29 cellular contexts compared by ENCODE assay signal in the genomic region with DNA sequence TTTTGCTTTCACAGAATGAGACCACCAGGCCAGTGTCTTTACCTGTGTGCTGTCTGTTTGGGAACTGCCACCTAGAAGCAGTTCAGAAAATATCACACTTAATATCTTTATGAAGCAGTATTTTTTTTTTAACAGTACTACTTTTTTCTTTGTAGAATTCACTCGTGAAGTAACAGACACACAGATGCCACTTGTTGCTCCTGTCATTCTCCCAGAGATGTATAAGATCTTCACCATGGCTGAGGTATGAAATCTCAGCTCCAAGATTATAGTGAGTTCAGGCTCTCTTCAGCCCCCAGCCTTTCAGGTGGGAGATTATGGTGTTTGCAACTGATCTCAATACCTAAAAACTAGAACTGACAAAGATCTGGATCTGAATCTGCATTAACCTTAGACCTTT. TPM values are rescaled to one million over a fixed set of nuclear protein-coding genes. Genes with fewer than 3 reads are reported as not detected.
"Had no signal": no experiment of that assay in that cellular context is flagged by ENCODE, and none has a peak within 500 bp of the region (broad histone marks: within the 10 kb centered on the region; RNA-seq: fewer than 3 reads in every experiment).

No MANE protein-coding gene starts in this region.

- H3K27ac Mint-ChIP-seq: memory B cell; naive thymus-derived CD4-positive, alpha-beta T cell; natural killer cell had no signal

- H2AFZ ChIP-seq: hepatocyte had no signal

- H3K9me3 ChIP-seq: esophagus squamous epithelium, gastrocnemius medialis, lower lobe of right lung had no signal

- ATAC-seq: esophagus mucosa; gastrocnemius medialis; left colon; left lobe of liver; left ventricle myocardium superior; lower lobe of right lung; naive thymus-derived CD4-positive, alpha-beta T cell; natural killer cell had no signal

- H3K4me3 ChIP-seq: coronary artery, dorsolateral prefrontal cortex, esophagus squamous epithelium, gastrocnemius medialis, hepatocyte, lower lobe of right lung had no signal

- H3K4me2 ChIP-seq: hepatocyte had no signal

- DNase-seq: dermis blood vessel endothelial cell; dorsolateral prefrontal cortex; effector CD4-positive, alpha-beta T cell; effector memory CD4-positive, alpha-beta T cell; erythroblast; esophagus squamous epithelium; foreskin fibroblast; foreskin melanocyte; gastrocnemius medialis; glutamatergic neuron; head of caudate nucleus; hypothalamus; immature natural killer cell; islet precursor cell; kidney; kidney glomerular epithelial cell; left colon; left ventricle myocardium superior; lower lobe of right lung; midbrain; naive thymus-derived CD4-positive, alpha-beta T cell; natural killer cell had no signal

- H3K4me1 ChIP-seq: esophagus squamous epithelium had no signal

- H3K27me3 Mint-ChIP-seq: memory B cell; naive thymus-derived CD4-positive, alpha-beta T cell had no signal

- H3K9me3 Mint-ChIP-seq: immature natural killer cell; memory B cell; naive thymus-derived CD4-positive, alpha-beta T cell; natural killer cell had no signal

- H3K4me3 Mint-ChIP-seq: immature natural killer cell; memory B cell; naive thymus-derived CD4-positive, alpha-beta T cell; natural killer cell had no signal

- H3K4me1 Mint-ChIP-seq: memory B cell had no signal

- FAIRE-seq: colon, kidney had no signal

- H3K27me3 ChIP-seq: dorsolateral prefrontal cortex, esophagus squamous epithelium, gastrocnemius medialis, hepatocyte had no signal

- H3K27ac ChIP-seq: coronary artery, dorsolateral prefrontal cortex, epithelial cell of prostate, esophagus squamous epithelium, gastrocnemius medialis, hepatocyte, lower lobe of right lung had no signal

RNA-seq across cellular contexts. Expression of a gene that starts 36.7 kb away (rescaled TPM):
- polyA plus RNA-seq: naive thymus-derived CD4-positive, alpha-beta T cell had no signal
